In genomic region chr20:1576003-1576402, GRCh38 we compare ENCODE assay signal across 14 cellular contexts. TPM values are rescaled to one million over a fixed set of nuclear protein-coding genes. Genes with fewer than 3 reads are reported as not detected.
"Had no signal": no experiment of that assay in that cellular context is flagged by ENCODE, and none has a peak within 500 bp of the region (broad histone marks: within the 10 kb centered on the region; RNA-seq: fewer than 3 reads in every experiment).

No MANE protein-coding gene starts in this region.

RNA-seq across cellular contexts. Expression of gene SIRPD, which starts 18.5 kb away (rescaled TPM):
- total RNA-seq: body of pancreas, cardiac septum, chondrocyte, gastrocnemius medialis, left lobe of liver, occipital lobe, right lobe of liver, SJSA1, suprapubic skin, tibial nerve, urinary bladder, WTC11 had no signal
- polyA plus RNA-seq: esophagus, neural cell had no signal

RNA-seq across cellular contexts. Expression of gene SIRPB1, which starts 43.8 kb away (rescaled TPM):
- total RNA-seq: SJSA1, WTC11 had no signal
